10 cellular contexts compared by ENCODE assay signal in genomic region chr10:110413903-110414562, GRCh38.
DNase-seq lines count a peak whose midpoint lies in the region; ATAC-seq and TF ChIP-seq lines count a peak whose summit lies in the region.
"Had no signal": no experiment of that assay in that cellular context is flagged by ENCODE, and none has a peak within 500 bp of the region (broad histone marks: within the 10 kb centered on the region; RNA-seq: fewer than 3 reads in every experiment).

No MANE protein-coding gene starts in this region.

- no peak for TF ChIP-seq POLR2A in esophagus muscularis mucosa (IDR thresholded peaks at IDR 0.05; ENCODE audit: low read depth)

- H3K4me1 ChIP-seq in SJSA1 (replicated peaks) = peaks cover 58% of the 10 kb centered on the region
- peaks cover 29 to 31% of the 10 kb centered on the region in 2 experiments for H3K4me1 ChIP-seq in neutrophil (ENCODE audit: control insufficient read depth in 1 of 2, insufficient read depth in 1 of 2, low read depth in 1 of 2, low read length in 1 of 2)
- H3K4me1 ChIP-seq in esophagus muscularis mucosa = peaks cover 17 to 22% (median 20%) of the 10 kb centered on the region in 4 donors

- peak overlapping the region; percentile 24 for H3K27ac ChIP-seq in SJSA1
- H3K27ac ChIP-seq in neutrophil = peak overlapping the region; percentile 65
- H3K27ac ChIP-seq in esophagus muscularis mucosa (replicated peaks in 1 of 4) = no peak overlapping the region
- H3K27ac ChIP-seq in caudate nucleus (ENCODE audit: low read depth, low read length) = no peak overlapping the region

- H3K4me3 ChIP-seq in SJSA1 (no peak overlapping the region), neutrophil (ENCODE audit: low read depth in 1 of 2, low read length in 1 of 2) (peak overlapping the region in 1 of 2 experiments; percentile 10), esophagus muscularis mucosa (no peak overlapping the region)

- no peak for TF ChIP-seq CTCF in neutrophil (IDR thresholded peaks at IDR 0.05)
- no peak for TF ChIP-seq CTCF in esophagus muscularis mucosa (IDR thresholded peaks at IDR 0.05)

- H3K9me3 ChIP-seq in SJSA1 (replicated peaks) (peaks cover 8% of the 10 kb centered on the region), neutrophil (no peaks in the 10 kb centered on the region), esophagus muscularis mucosa (no peaks in the 10 kb centered on the region)

- WGBS in esophagus muscularis mucosa = 82% methylated on average over 11 of the region's 11 CpGs

- no peak for TF ChIP-seq EP300 in esophagus muscularis mucosa (IDR thresholded peaks at IDR 0.05)

- ATAC-seq in HG02938 (IDR thresholded peaks at IDR 0.05; ENCODE audit: unreplicated experiment) = peak; percentile 12

- DNase-seq in SIG-M5 treated with dmso at 0.1 percent for 504 hours (lab: John Stamatoyannopoulos, UW; ENCODE audit: unreplicated experiment) (peak; percentile 26), SIG-M5 (lab: John Stamatoyannopoulos, UW) (no peak), SJSA1 (ENCODE audit: low read depth in 1 of 2, low spot score in 2 of 2) (no peak), esophagus muscularis mucosa (ENCODE audit: extremely low spot score) (no peak), glomerular visceral epithelial cell (ENCODE audit: extremely low spot score) (no peak), caudate nucleus (lab: John Stamatoyannopoulos, UW) (no peak)
- DNase-seq: amniotic stem cell, nephron progenitor cell had no signal

- H3K36me3 ChIP-seq in SJSA1 = no peaks in the 10 kb centered on the region
- H3K36me3 ChIP-seq in neutrophil = no peaks in the 10 kb centered on the region
- no peaks in the 10 kb centered on the region for H3K36me3 ChIP-seq in esophagus muscularis mucosa

- H3K27me3 ChIP-seq in SJSA1 (replicated peaks) (no peaks in the 10 kb centered on the region), neutrophil (no peaks in the 10 kb centered on the region), esophagus muscularis mucosa (no peaks in the 10 kb centered on the region)

- intact Hi-C loops in esophagus muscularis mucosa (cut with DNase I) = loop anchor here (5.0 kb wide), 2 partner anchors 57 to 83 kb away; partner anchors contain the start of gene DUSP5

Comparison
In these comparisons a context has a peak if more than half of its experiments do, and no peak if none do; other contexts are left out.
1. H3K27ac ChIP-seq: peak in SJSA1 (single experiment) and neutrophil (single experiment); none in esophagus muscularis mucosa (0 of 4) and caudate nucleus (single experiment).